ENCODE assay signal across 8 cellular contexts in genomic region chr6:99241905-99242534, GRCh38.
DNase-seq lines count a peak whose midpoint lies in the region; ATAC-seq, FAIRE-seq and TF ChIP-seq lines count a peak whose summit lies in the region.

No MANE protein-coding gene starts in this region.

- H3K36me3 ChIP-seq in small intestine (ENCODE audit: control insufficient read depth in 2 of 2, insufficient read depth in 2 of 2, low read length in 2 of 2), result no peaks in the 10 kb centered on the region

- H3K4me1 Mint-ChIP-seq in HFFc6 (ENCODE audit: low read depth), result no peaks in the 10 kb centered on the region
- H3K4me1 Mint-ChIP-seq in glutamatergic neuron (ENCODE audit: low read depth, unreplicated experiment), result no peaks in the 10 kb centered on the region

- H3K27ac ChIP-seq in small intestine (ENCODE audit: low read depth in 1 of 2, low read length in 1 of 2), result no peak overlapping the region

- no peaks in the 10 kb centered on the region for H3K9me3 Mint-ChIP-seq in HFFc6
- H3K9me3 Mint-ChIP-seq in glutamatergic neuron (ENCODE audit: unreplicated experiment), result no peaks in the 10 kb centered on the region

- no peaks in the 10 kb centered on the region for H3K4me1 ChIP-seq in small intestine (ENCODE audit: control insufficient read depth in 2 of 2, insufficient read depth in 1 of 2, low read depth in 1 of 2, low read length in 1 of 2)

- H3K4me3 ChIP-seq in small intestine (ENCODE audit: low read depth in 1 of 2, low read length in 2 of 2), result no peak overlapping the region

- WGBS in small intestine, 3 donors, result 37 to 40% (median 38%) methylated on average over 5 of the region's 5 CpGs

- peak; percentile 74 for TF ChIP-seq CTCF in HFFc6 (IDR thresholded peaks at IDR 0.05)
- TF ChIP-seq CTCF in glutamatergic neuron (IDR thresholded peaks at IDR 0.05; ENCODE audit: partially characterized antibody, unreplicated experiment), result peak; percentile 53

- peaks cover 5% of the 10 kb centered on the region; the same call in 1 of the 2 replicates for H3K27me3 Mint-ChIP-seq in HFFc6 (ENCODE audit: insufficient read depth)
- no peaks in the 10 kb centered on the region for H3K27me3 Mint-ChIP-seq in glutamatergic neuron (ENCODE audit: unreplicated experiment)

- H3K36me3 Mint-ChIP-seq in HFFc6 (ENCODE audit: low read depth), result no peaks in the 10 kb centered on the region
- no peaks in the 10 kb centered on the region for H3K36me3 Mint-ChIP-seq in glutamatergic neuron (ENCODE audit: unreplicated experiment)

- no peak for FAIRE-seq in small intestine (lab: Jason Lieb, UNC)

- H3K27me3 ChIP-seq in small intestine (ENCODE audit: control insufficient read depth in 2 of 2, insufficient read depth in 2 of 2, low read length in 2 of 2), result no peaks in the 10 kb centered on the region

- no peak for TF ChIP-seq POLR2A in GM18505 (IDR thresholded peaks at IDR 0.05; ENCODE audit: borderline replicate concordance, extremely low read depth, insufficient read depth, insufficient read length)

- H3K9me3 ChIP-seq in small intestine (ENCODE audit: control insufficient read depth, low read depth), result no peaks in the 10 kb centered on the region

- H3K4me3 Mint-ChIP-seq in HFFc6 (no peak overlapping the region), glutamatergic neuron (ENCODE audit: unreplicated experiment) (no peak overlapping the region)

- DNase-seq in DMS53 (lab: John Stamatoyannopoulos, UW) (peak; percentile 54), HFFc6 (peak; percentile 39), RKO (ENCODE audit: low spot score) (peak; percentile 74), glutamatergic neuron (peak; percentile 36), small intestine (no peak), GOT3 (lab: John Stamatoyannopoulos, UW) (no peak)

- H3K27ac Mint-ChIP-seq in HFFc6 (no peak overlapping the region), glutamatergic neuron (ENCODE audit: unreplicated experiment) (no peak overlapping the region)

- ATAC-seq in HG02970 (IDR thresholded peaks at IDR 0.05; ENCODE audit: low FRiP score, unreplicated experiment) (no peak), GM18505 (IDR thresholded peaks at IDR 0.05; ENCODE audit: unreplicated experiment) (no peak)

Comparison
In these comparisons a context has a peak if more than half of its experiments do, and no peak if none do; other contexts are left out.
1. DNase-seq: peak in DMS53 (single experiment), HFFc6 (single experiment), RKO (single experiment) and glutamatergic neuron (single experiment); none in small intestine (single experiment) and GOT3 (single experiment).